Comparison of ENCODE assay signal across 8 cellular contexts in the genomic region with DNA sequence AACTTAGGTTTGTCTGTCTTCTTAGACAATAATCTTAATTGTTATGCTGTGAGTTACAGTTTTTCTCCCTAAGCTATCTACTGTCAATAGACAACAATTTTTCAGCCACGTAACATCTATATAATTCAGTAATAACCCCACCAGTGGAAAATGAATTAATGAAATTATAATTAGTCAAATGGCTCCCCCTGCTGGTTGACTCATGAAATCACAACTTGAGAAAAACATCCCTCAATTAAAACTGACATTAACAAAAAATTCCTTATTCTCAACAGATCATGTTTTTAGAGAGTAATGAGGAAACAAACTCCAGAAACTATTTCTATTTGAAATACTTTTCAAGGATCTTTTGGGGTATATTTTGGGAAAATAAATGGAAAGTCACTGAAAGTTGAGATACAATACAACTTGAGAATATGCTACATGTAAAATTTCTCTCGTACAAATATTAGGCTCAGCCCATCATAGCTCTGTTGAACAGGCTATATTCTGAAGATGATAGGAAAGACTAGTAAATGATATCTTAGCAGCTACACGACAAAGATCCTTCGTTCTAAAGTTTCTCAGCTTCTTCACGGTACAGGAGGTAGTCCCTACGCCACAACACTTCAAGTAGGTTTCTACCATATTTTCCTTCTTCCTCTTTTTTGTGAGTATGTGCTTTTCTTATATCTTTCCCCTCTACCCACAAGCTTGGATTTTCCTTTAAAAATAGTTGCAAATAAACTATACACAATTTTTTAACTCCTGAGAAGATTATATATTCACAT. TPM values are rescaled to one million over a fixed set of nuclear protein-coding genes. Genes with fewer than 3 reads are reported as not detected.
DNase-seq lines count a peak whose midpoint lies in the region; ATAC-seq lines count a peak whose summit lies in the region.

No MANE protein-coding gene starts in this region.

- H4K20me1 ChIP-seq in Karpas-422 (ENCODE audit: insufficient read depth, low read depth, low read length), result no peaks in the 10 kb centered on the region

- ATAC-seq in esophagus mucosa, result peak; percentile 31

- H3K9ac ChIP-seq in Karpas-422 (ENCODE audit: low read length) (peak overlapping the region; percentile 3), SK-N-MC (ENCODE audit: insufficient read length) (no peak overlapping the region)

- H3K4me2 ChIP-seq in Karpas-422 (ENCODE audit: low read depth, low read length, poor library complexity, severe bottlenecking), result peak overlapping the region; percentile 56

- H3K27ac ChIP-seq in Karpas-422 (ENCODE audit: low read length) (peak overlapping the region; percentile 59), SK-N-MC (no peak overlapping the region)

- H3K79me2 ChIP-seq in Karpas-422 (ENCODE audit: low read length), result peaks cover 66% of the 10 kb centered on the region

- no peaks in the 10 kb centered on the region for H3K27me3 ChIP-seq in Karpas-422 (ENCODE audit: low read length)

- peak; percentile 28 to 52 for DNase-seq in activated CD4-positive, alpha-beta T cell treated with anti-CD3 and anti-CD28 coated beads for 4 hours
- DNase-seq in activated CD4-positive, alpha-beta T cell treated with anti-CD3 and anti-CD28 coated beads, Interleukin-2, amount 50 U/mL, for 4 hours, result no peak
- peak; percentile 79 for DNase-seq in Karpas-422
- DNase-seq in SK-N-MC (ENCODE audit: low read depth, low spot score), result peak; percentile 52
- DNase-seq in pons (ENCODE audit: low spot score), result peak; percentile 59
- DNase-seq in activated effector memory CD4-positive, alpha-beta T cell treated with anti-CD3 and anti-CD28 coated beads, Interleukin-2, amount 50 U/mL, for 16 hours, result no peak
- DNase-seq in effector CD8-positive, alpha-beta T cell (lab: John Stamatoyannopoulos, UW), result no peak

- H3K36me3 ChIP-seq in Karpas-422 (ENCODE audit: insufficient read depth, low read length) (peaks cover 21% of the 10 kb centered on the region; the same call in 1 of the 2 replicates), SK-N-MC (ENCODE audit: insufficient read depth, low read length) (peaks cover 4% of the 10 kb centered on the region)

- peaks cover 26% of the 10 kb centered on the region for H3K4me1 ChIP-seq in Karpas-422 (ENCODE audit: low read length)

- H3K9me3 ChIP-seq in Karpas-422 (ENCODE audit: low read length) (no peaks in the 10 kb centered on the region), SK-N-MC (ENCODE audit: low read depth, low read length) (no peaks in the 10 kb centered on the region)

- H2AFZ ChIP-seq in Karpas-422 (ENCODE audit: low read length), result no peak overlapping the region

- H3K9me2 ChIP-seq in Karpas-422 (replicated peaks; ENCODE audit: insufficient read depth, low read length), result no peaks in the 10 kb centered on the region

- peak overlapping the region; percentile 17; the same call in 1 of the 2 replicates for H3K4me3 ChIP-seq in Karpas-422 (ENCODE audit: low read length)
- no peak overlapping the region for H3K4me3 ChIP-seq in SK-N-MC

RNA-seq across cellular contexts. Expression of a gene that starts 20.7 kb away (rescaled TPM):
- 236 and 248 TPM in 2 replicates for total RNA-seq in Karpas-422 (2014; rRNA removed; shearing (Covaris generic); ENCODE audit: low replicate concordance)
- total RNA-seq in esophagus mucosa, result 35.7 TPM

Comparison
In these comparisons a context has a peak if more than half of its experiments do, and no peak if none do; other contexts are left out.
1. DNase-seq: peak in activated CD4-positive, alpha-beta T cell treated with anti-CD3 and anti-CD28 coated beads for 4 hours (2 of 2), Karpas-422 (single experiment), SK-N-MC (single experiment) and pons (single experiment); none in activated CD4-positive, alpha-beta T cell treated with anti-CD3 and anti-CD28 coated beads, Interleukin-2, amount 50 U/mL, for 4 hours (0 of 2), activated effector memory CD4-positive, alpha-beta T cell treated with anti-CD3 and anti-CD28 coated beads, Interleukin-2, amount 50 U/mL, for 16 hours (single experiment) and effector CD8-positive, alpha-beta T cell (single experiment).